Comparison of ENCODE assay signal across 9 cellular contexts in the genomic region with DNA sequence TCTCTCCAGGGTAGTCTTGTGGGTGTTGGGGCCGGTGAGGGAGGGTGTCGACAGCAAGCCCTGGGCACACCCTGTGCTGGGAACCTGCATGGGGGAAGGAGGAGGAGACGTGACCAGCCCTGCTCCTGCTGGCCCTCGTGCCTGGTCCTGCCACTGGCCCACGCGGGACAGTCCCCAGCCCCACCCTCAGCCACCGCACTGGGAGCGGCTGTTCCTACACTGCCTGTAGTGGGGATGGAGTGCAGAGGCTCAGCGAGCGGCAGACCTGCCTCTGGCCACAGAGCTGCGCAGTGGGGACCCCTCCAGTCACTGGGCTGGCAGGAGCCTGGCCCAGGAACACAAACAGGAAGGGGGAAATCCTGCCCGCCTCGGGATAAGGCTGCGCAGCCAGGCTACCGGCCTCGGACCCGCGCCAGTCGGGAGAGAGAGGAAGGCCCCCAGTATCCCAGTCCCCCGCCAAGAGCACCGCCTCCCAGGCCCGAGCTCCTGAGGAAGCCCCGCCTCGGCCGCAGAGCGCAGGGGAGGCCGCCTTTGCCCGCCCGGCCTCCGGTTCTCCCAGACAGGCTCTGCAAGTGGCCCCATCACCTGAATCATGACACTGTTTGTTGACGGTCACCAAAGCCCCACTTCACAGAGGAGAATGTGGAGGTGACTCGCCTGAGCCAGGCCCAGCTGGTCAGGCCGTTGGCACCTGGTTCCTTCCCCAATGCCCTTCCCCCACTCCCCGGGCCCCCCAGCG. TPM values are rescaled to one million over a fixed set of nuclear protein-coding genes. Genes with fewer than 3 reads are reported as not detected.
A peak's percentile ranks its signal among the peaks of the same experiment; 100 is the strongest.
DNase-seq lines count a peak whose midpoint lies in the region; ATAC-seq and TF ChIP-seq lines count a peak whose summit lies in the region.
"Had no signal": no experiment of that assay in that cellular context is flagged by ENCODE, and none has a peak within 500 bp of the region (broad histone marks: within the 10 kb centered on the region; RNA-seq: fewer than 3 reads in every experiment).

No MANE protein-coding gene starts in this region.

- peak; percentile 51 for ATAC-seq in Right ventricle myocardium inferior

- DNase-seq in Right ventricle myocardium inferior (ENCODE audit: missing footprints) (peak; percentile 70), cardiac septum (ENCODE audit: low spot score) (no peak), epithelial cell of esophagus (ENCODE audit: low read depth) (peak; percentile 77), vagina (ENCODE audit: extremely low spot score in 2 of 2) (peak in 1 of 2 donors; percentile 95), pons (ENCODE audit: low spot score) (no peak)
- DNase-seq in stimulated activated CD4-positive, alpha-beta T cell treated with anti-CD3 and anti-CD28 coated beads, Interleukin-2, amount 100 ng/mL, for 24 hours = no peak
- DNase-seq in activated T-helper 1 cell treated with anti-CD3 and anti-CD28 coated beads, Interleukin-12 subunit alpha, Interleukin-12 subunit beta, Interleukin-2, Interleukin-4 antibody, amounts not matched to agents 30 ng/mL and 10 ng/mL and 1 ng/mL, durations not matched to agents 14 hours and 24 hours and 36 hours (ENCODE audit: low spot score) = no peak
- DNase-seq: Caco-2 had no signal

- H3K36me3 Mint-ChIP-seq in activated T-helper 1 cell treated with anti-CD3 and anti-CD28 coated beads, Interleukin-12 subunit alpha, Interleukin-12 subunit beta, Interleukin-2, Interleukin-4 antibody, amounts not matched to agents 30 ng/mL and 10 ng/mL and 1 ng/mL, durations not matched to agents 14 hours and 24 hours and 36 hours (ENCODE audit: low read depth) = no peaks in the 10 kb centered on the region

- peaks cover 18% of the 10 kb centered on the region for H3K27me3 Mint-ChIP-seq in activated T-helper 1 cell treated with anti-CD3 and anti-CD28 coated beads, Interleukin-12 subunit alpha, Interleukin-12 subunit beta, Interleukin-2, Interleukin-4 antibody, amounts not matched to agents 30 ng/mL and 10 ng/mL and 1 ng/mL, durations not matched to agents 14 hours and 24 hours and 36 hours (ENCODE audit: insufficient read depth)

- no peaks in the 10 kb centered on the region for H3K36me3 ChIP-seq in mesodermal cell (ENCODE audit: control insufficient read depth, insufficient read depth, low read length)
- no peaks in the 10 kb centered on the region for H3K36me3 ChIP-seq in vagina

- no peaks in the 10 kb centered on the region for H3K4me1 Mint-ChIP-seq in activated T-helper 1 cell treated with anti-CD3 and anti-CD28 coated beads, Interleukin-12 subunit alpha, Interleukin-12 subunit beta, Interleukin-2, Interleukin-4 antibody, amounts not matched to agents 30 ng/mL and 10 ng/mL and 1 ng/mL, durations not matched to agents 14 hours and 24 hours and 36 hours (ENCODE audit: low read depth)

- no peaks in the 10 kb centered on the region for H3K9me3 Mint-ChIP-seq in activated T-helper 1 cell treated with anti-CD3 and anti-CD28 coated beads, Interleukin-12 subunit alpha, Interleukin-12 subunit beta, Interleukin-2, Interleukin-4 antibody, amounts not matched to agents 30 ng/mL and 10 ng/mL and 1 ng/mL, durations not matched to agents 14 hours and 24 hours and 36 hours

- TF ChIP-seq CTCF in epithelial cell of esophagus (IDR thresholded peaks at IDR 0.05; ENCODE audit: insufficient read depth, low read depth, low read length, missing control alignments) (no peak), vagina (IDR thresholded peaks at IDR 0.05) (no peak)

- 7% methylated on average over 21 to 29 of the region's 35 CpGs for WGBS in mesodermal cell (ENCODE audit: insufficient coverage in 2 of 2), 2 experiments

- H3K27ac ChIP-seq in mesodermal cell (ENCODE audit: low read depth, low read length, severe bottlenecking) = no peak overlapping the region
- peak overlapping the region; percentile 99 for H3K27ac ChIP-seq in vagina

- intact Hi-C loops in Right ventricle myocardium inferior (cut with DNase I) (loop anchor here (2.0 kb wide), 1 partner anchor 35 kb away; no protein-coding TSS in a partner anchor), cardiac septum (cut with DNase I) (loop anchor here (5.0 kb wide), 1 partner anchor 35 kb away; no protein-coding TSS in a partner anchor), vagina (cut with DNase I) (loop anchor here (5.0 kb wide), 1 partner anchor 35 kb away; no protein-coding TSS in a partner anchor)
- intact Hi-C loops in activated T-helper 1 cell treated with anti-CD3 and anti-CD28 coated beads, Interleukin-12 subunit alpha, Interleukin-12 subunit beta, Interleukin-2, Interleukin-4 antibody, amounts not matched to agents 30 ng/mL and 10 ng/mL and 1 ng/mL, durations not matched to agents 14 hours and 24 hours and 36 hours (cut with micrococcal nuclease) = no loop called here

- H3K27me3 ChIP-seq in vagina = no peaks in the 10 kb centered on the region

- no peak overlapping the region for H3K4me3 Mint-ChIP-seq in activated T-helper 1 cell treated with anti-CD3 and anti-CD28 coated beads, Interleukin-12 subunit alpha, Interleukin-12 subunit beta, Interleukin-2, Interleukin-4 antibody, amounts not matched to agents 30 ng/mL and 10 ng/mL and 1 ng/mL, durations not matched to agents 14 hours and 24 hours and 36 hours

- no peak overlapping the region for H3K27ac Mint-ChIP-seq in activated T-helper 1 cell treated with anti-CD3 and anti-CD28 coated beads, Interleukin-12 subunit alpha, Interleukin-12 subunit beta, Interleukin-2, Interleukin-4 antibody, amounts not matched to agents 30 ng/mL and 10 ng/mL and 1 ng/mL, durations not matched to agents 14 hours and 24 hours and 36 hours

- H3K9me3 ChIP-seq in mesodermal cell (ENCODE audit: control insufficient read depth, low read length) (no peaks in the 10 kb centered on the region), vagina (no peaks in the 10 kb centered on the region)
- H3K9me3 ChIP-seq: Caco-2 had no signal

- no peak for TF ChIP-seq POLR2A in vagina (IDR thresholded peaks at IDR 0.05)

- peak overlapping the region; percentile 96 for H3K4me3 ChIP-seq in epithelial cell of esophagus (ENCODE audit: low read length)
- H3K4me3 ChIP-seq in mesodermal cell (ENCODE audit: extremely low read depth, insufficient read depth, low read length, poor library complexity, severe bottlenecking) = peak overlapping the region; percentile 21
- H3K4me3 ChIP-seq in vagina = peak overlapping the region; percentile 64 to 76

- H3K4me1 ChIP-seq in mesodermal cell (ENCODE audit: control insufficient read depth, insufficient read depth, low read length, poor library complexity, severe bottlenecking) (peaks cover 53% of the 10 kb centered on the region), vagina (peaks cover 63% of the 10 kb centered on the region)
- H3K4me1 ChIP-seq: Caco-2 had no signal

RNA-seq across cellular contexts. Expression of a gene that starts 10.6 kb away (rescaled TPM):
- total RNA-seq in Right ventricle myocardium inferior = 2.5 TPM
- total RNA-seq in cardiac septum = 4.6 TPM
- polyA plus RNA-seq in mesodermal cell (2013, experiment 1 of 2) = 5.0 TPM
- polyA plus RNA-seq in mesodermal cell (2013, experiment 2 of 2) = 4.9 TPM
- total RNA-seq in vagina = 180 TPM
- 0.02 and 0.05 TPM in 2 replicates for total RNA-seq in activated T-helper 1 cell treated with anti-CD3 and anti-CD28 coated beads, Interleukin-12 subunit alpha, Interleukin-12 subunit beta, Interleukin-2, Interleukin-4 antibody, amounts not matched to agents 30 ng/mL and 10 ng/mL and 1 ng/mL, durations not matched to agents 14 hours and 24 hours and 36 hours

RNA-seq across cellular contexts. Expression of a gene that starts 18.0 kb away (rescaled TPM):
- 1.9 TPM for total RNA-seq in Right ventricle myocardium inferior
- 2.7 TPM for total RNA-seq in cardiac septum
- polyA plus RNA-seq in mesodermal cell (2013, experiment 1 of 2) = 7.3 TPM
- polyA plus RNA-seq in mesodermal cell (2013, experiment 2 of 2) = 6.4 TPM
- 4.7 TPM for total RNA-seq in vagina
- 3.1 TPM in 2 replicates for total RNA-seq in activated T-helper 1 cell treated with anti-CD3 and anti-CD28 coated beads, Interleukin-12 subunit alpha, Interleukin-12 subunit beta, Interleukin-2, Interleukin-4 antibody, amounts not matched to agents 30 ng/mL and 10 ng/mL and 1 ng/mL, durations not matched to agents 14 hours and 24 hours and 36 hours

RNA-seq across cellular contexts. Expression of a gene that starts 42.9 kb away (rescaled TPM):
- total RNA-seq in Right ventricle myocardium inferior = not detected
- 0.51 TPM for total RNA-seq in cardiac septum
- polyA plus RNA-seq in mesodermal cell (2013, experiment 1 of 2) = not detected
- not detected for polyA plus RNA-seq in mesodermal cell (2013, experiment 2 of 2)
- total RNA-seq in vagina = not detected
- 0.10 and 0.21 TPM in 2 replicates for total RNA-seq in activated T-helper 1 cell treated with anti-CD3 and anti-CD28 coated beads, Interleukin-12 subunit alpha, Interleukin-12 subunit beta, Interleukin-2, Interleukin-4 antibody, amounts not matched to agents 30 ng/mL and 10 ng/mL and 1 ng/mL, durations not matched to agents 14 hours and 24 hours and 36 hours
- total RNA-seq: Caco-2 had no signal

RNA-seq across cellular contexts. Expression of a gene that starts 53.3 kb away (rescaled TPM):
- total RNA-seq in Right ventricle myocardium inferior (3.1 TPM), cardiac septum (2.3 TPM), vagina (15.2 TPM)
- 33.1 TPM for polyA plus RNA-seq in mesodermal cell (2013, experiment 1 of 2)
- polyA plus RNA-seq in mesodermal cell (2013, experiment 2 of 2) = 29.9 TPM
- total RNA-seq in activated T-helper 1 cell treated with anti-CD3 and anti-CD28 coated beads, Interleukin-12 subunit alpha, Interleukin-12 subunit beta, Interleukin-2, Interleukin-4 antibody, amounts not matched to agents 30 ng/mL and 10 ng/mL and 1 ng/mL, durations not matched to agents 14 hours and 24 hours and 36 hours = 62.5 and 63.7 TPM in 2 replicates

Comparison
In these comparisons a context has a peak if more than half of its experiments do, and no peak if none do; other contexts are left out.
1. DNase-seq: peak in Right ventricle myocardium inferior (single experiment) and epithelial cell of esophagus (single experiment); none in cardiac septum (single experiment), pons (single experiment), stimulated activated CD4-positive, alpha-beta T cell treated with anti-CD3 and anti-CD28 coated beads, Interleukin-2, amount 100 ng/mL, for 24 hours (0 of 2) and activated T-helper 1 cell treated with anti-CD3 and anti-CD28 coated beads, Interleukin-12 subunit alpha, Interleukin-12 subunit beta, Interleukin-2, Interleukin-4 antibody, amounts not matched to agents 30 ng/mL and 10 ng/mL and 1 ng/mL, durations not matched to agents 14 hours and 24 hours and 36 hours (single experiment).
2. H3K4me3 ChIP-seq: peak in every context shown above with its lines; median percentile 96 in epithelial cell of esophagus; 70 in vagina; 21 in mesodermal cell.
3. RNA of a gene that starts 10.6 kb away (total RNA-seq): 180 TPM in vagina (single experiment); 4.6 TPM in cardiac septum (single experiment), 2.5 TPM in Right ventricle myocardium inferior (single experiment) and 0.02 to 0.05 TPM in activated T-helper 1 cell treated with anti-CD3 and anti-CD28 coated beads, Interleukin-12 subunit alpha, Interleukin-12 subunit beta, Interleukin-2, Interleukin-4 antibody, amounts not matched to agents 30 ng/mL and 10 ng/mL and 1 ng/mL, durations not matched to agents 14 hours and 24 hours and 36 hours; every median in the first group is over 10 times any median in the second.